1 cellular context compared by ENCODE assay signal in the genomic region with DNA sequence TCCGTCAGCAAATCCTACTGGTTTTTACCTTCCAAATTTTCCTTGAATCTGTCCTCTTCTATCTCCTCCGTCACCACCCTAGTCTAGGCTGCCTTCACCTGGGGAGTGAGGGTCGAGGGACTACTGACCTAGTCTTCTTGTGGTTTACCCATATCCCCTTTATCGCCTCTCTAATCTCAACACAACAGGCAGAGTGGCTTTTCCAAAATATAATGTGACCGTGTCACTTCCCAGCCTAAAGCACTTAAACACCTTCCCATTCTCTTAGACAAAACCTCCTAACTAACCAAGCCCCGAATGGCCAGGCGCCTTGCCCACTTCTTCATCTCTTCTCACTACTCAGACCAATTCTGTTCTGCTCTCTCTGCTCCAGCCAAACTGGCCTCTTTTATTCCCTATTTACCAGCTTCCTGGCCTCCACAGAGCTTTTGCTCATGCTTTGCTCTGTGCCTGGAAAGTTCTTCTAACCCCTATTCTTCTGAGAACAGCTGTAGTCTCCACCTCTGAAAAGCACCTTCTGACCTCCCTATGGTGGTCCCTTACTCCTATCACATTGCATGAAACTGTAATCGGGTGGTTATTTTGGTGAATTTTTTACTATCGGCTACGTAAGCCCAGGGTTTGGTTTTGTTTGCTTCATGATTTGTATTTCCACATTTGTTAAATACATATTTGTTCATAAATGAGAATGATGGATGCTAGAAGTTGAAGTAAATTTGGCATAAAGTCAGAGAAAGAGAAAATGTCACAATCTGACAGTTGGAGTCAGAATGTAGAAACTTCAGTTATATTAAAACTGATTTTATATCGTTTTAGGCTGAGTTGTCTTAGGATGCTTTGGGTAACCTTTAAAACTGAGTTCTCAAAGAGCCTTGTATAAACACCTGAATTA.
TF ChIP-seq lines count a peak whose summit lies in the region.

No MANE protein-coding gene starts in this region.

TF ChIP-seq in K562, 482 proteins besides CTCF, POLR2A, EP300 and RAD21 (continues in another document):
- TF ChIP-seq SNRNP70 (optimal IDR thresholded peaks at IDR 0.05; ENCODE audit: low read depth, low read length) = no peak
- TF ChIP-seq MAFG (tag; conservative IDR thresholded peaks at IDR 0.05) = no peak
- no peak for TF ChIP-seq POLR3G (IDR thresholded peaks at IDR 0.05; ENCODE audit: extremely low read depth, insufficient read length, insufficient replicate concordance)
- no peak for TF ChIP-seq ZKSCAN8 (CRISPR knock-in tag; IDR thresholded peaks at IDR 0.05)
- no peak for TF ChIP-seq TAL1 (IDR thresholded peaks at IDR 0.05)
- TF ChIP-seq HSF4 (CRISPR knock-in tag; IDR thresholded peaks at IDR 0.05; ENCODE audit: borderline replicate concordance) = no peak
- TF ChIP-seq SMARCE1 (IDR thresholded peaks at IDR 0.05) = no peak
- 0 out of 2 replicates have a peak, but pooled peaks have one; percentile 50 for TF ChIP-seq ERF (CRISPR knock-in tag; IDR thresholded peaks at IDR 0.05)
- no peak for TF ChIP-seq ZNF766 (CRISPR knock-in tag; conservative IDR thresholded peaks at IDR 0.05)
- no peak for TF ChIP-seq ZNF408 (CRISPR knock-in tag; IDR thresholded peaks at IDR 0.05; ENCODE audit: low read depth)
- TF ChIP-seq RBM14 (IDR thresholded peaks at IDR 0.05; ENCODE audit: borderline replicate concordance, insufficient read depth, low read depth, low read length) = no peak
- TF ChIP-seq, protein P1, sequence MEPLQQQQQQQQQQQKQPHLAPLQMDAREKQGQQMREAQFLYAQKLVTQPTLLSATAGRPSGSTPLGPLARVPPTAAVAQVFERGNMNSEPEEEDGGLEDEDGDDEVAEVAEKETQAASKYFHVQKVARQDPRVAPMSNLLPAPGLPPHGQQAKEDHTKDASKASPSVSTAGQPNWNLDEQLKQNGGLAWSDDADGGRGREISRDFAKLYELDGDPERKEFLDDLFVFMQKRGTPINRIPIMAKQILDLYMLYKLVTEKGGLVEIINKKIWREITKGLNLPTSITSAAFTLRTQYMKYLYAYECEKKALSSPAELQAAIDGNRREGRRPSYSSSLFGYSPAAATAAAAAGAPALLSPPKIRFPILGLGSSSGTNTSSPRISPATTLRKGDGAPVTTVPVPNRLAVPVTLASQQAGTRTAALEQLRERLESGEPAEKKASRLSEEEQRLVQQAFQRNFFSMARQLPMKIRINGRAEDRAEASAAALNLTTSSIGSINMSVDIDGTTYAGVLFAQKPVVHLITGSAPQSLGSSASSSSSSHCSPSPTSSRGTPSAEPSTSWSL (CRISPR knock-in tag; IDR thresholded peaks at IDR 0.05; ENCODE audit: borderline replicate concordance) = peak; percentile 96
- TF ChIP-seq, protein P2, sequence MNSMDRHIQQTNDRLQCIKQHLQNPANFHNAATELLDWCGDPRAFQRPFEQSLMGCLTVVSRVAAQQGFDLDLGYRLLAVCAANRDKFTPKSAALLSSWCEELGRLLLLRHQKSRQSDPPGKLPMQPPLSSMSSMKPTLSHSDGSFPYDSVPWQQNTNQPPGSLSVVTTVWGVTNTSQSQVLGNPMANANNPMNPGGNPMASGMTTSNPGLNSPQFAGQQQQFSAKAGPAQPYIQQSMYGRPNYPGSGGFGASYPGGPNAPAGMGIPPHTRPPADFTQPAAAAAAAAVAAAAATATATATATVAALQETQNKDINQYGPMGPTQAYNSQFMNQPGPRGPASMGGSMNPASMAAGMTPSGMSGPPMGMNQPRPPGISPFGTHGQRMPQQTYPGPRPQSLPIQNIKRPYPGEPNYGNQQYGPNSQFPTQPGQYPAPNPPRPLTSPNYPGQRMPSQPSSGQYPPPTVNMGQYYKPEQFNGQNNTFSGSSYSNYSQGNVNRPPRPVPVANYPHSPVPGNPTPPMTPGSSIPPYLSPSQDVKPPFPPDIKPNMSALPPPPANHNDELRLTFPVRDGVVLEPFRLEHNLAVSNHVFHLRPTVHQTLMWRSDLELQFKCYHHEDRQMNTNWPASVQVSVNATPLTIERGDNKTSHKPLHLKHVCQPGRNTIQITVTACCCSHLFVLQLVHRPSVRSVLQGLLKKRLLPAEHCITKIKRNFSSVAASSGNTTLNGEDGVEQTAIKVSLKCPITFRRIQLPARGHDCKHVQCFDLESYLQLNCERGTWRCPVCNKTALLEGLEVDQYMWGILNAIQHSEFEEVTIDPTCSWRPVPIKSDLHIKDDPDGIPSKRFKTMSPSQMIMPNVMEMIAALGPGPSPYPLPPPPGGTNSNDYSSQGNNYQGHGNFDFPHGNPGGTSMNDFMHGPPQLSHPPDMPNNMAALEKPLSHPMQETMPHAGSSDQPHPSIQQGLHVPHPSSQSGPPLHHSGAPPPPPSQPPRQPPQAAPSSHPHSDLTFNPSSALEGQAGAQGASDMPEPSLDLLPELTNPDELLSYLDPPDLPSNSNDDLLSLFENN (IDR thresholded peaks at IDR 0.05; ENCODE audit: low read depth in 2 of 2, low read length in 2 of 2) = no peak
- TF ChIP-seq LARP7 (IDR thresholded peaks at IDR 0.05) = no peak
- peak; percentile 91 for TF ChIP-seq ZNF133 (CRISPR knock-in tag; IDR thresholded peaks at IDR 0.05)
- TF ChIP-seq, protein P3, sequence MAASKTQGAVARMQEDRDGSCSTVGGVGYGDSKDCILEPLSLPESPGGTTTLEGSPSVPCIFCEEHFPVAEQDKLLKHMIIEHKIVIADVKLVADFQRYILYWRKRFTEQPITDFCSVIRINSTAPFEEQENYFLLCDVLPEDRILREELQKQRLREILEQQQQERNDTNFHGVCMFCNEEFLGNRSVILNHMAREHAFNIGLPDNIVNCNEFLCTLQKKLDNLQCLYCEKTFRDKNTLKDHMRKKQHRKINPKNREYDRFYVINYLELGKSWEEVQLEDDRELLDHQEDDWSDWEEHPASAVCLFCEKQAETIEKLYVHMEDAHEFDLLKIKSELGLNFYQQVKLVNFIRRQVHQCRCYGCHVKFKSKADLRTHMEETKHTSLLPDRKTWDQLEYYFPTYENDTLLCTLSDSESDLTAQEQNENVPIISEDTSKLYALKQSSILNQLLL (CRISPR knock-in tag; IDR thresholded peaks at IDR 0.05; ENCODE audit: borderline replicate concordance) = no peak
- TF ChIP-seq KLF16 (IDR thresholded peaks at IDR 0.05) = no peak
- no peak for TF ChIP-seq PRPF4 (IDR thresholded peaks at IDR 0.05; ENCODE audit: insufficient read depth, low read depth, low read length, poor library complexity, severe bottlenecking)
- no peak for TF ChIP-seq NR2C2 (CRISPR knock-in tag; IDR thresholded peaks at IDR 0.05)
- no peak for TF ChIP-seq NR2C2 (tag; IDR thresholded peaks at IDR 0.05)
- TF ChIP-seq RBBP5 (IDR thresholded peaks at IDR 0.05; ENCODE audit: borderline replicate concordance, insufficient read depth, low read length, poor library complexity, severe bottlenecking) = no peak
- TF ChIP-seq, protein P4, sequence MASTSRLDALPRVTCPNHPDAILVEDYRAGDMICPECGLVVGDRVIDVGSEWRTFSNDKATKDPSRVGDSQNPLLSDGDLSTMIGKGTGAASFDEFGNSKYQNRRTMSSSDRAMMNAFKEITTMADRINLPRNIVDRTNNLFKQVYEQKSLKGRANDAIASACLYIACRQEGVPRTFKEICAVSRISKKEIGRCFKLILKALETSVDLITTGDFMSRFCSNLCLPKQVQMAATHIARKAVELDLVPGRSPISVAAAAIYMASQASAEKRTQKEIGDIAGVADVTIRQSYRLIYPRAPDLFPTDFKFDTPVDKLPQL (IDR thresholded peaks at IDR 0.05; ENCODE audit: extremely low read depth, insufficient read length) = no peak
- no peak for TF ChIP-seq SIN3B (IDR thresholded peaks at IDR 0.05; ENCODE audit: low read depth)
- TF ChIP-seq ZNF165 (CRISPR knock-in tag; IDR thresholded peaks at IDR 0.05; ENCODE audit: borderline replicate concordance) = peak; percentile 93
- TF ChIP-seq NCOA1 (IDR thresholded peaks at IDR 0.05; ENCODE audit: low read depth) = no peak
- TF ChIP-seq RHOXF2B (CRISPR knock-in tag; conservative IDR thresholded peaks at IDR 0.05) = no peak
- TF ChIP-seq ZFP1 (CRISPR knock-in tag; IDR thresholded peaks at IDR 0.05) = peak; percentile 72
- TF ChIP-seq NBN (IDR thresholded peaks at IDR 0.05; ENCODE audit: low read depth) = no peak
- TF ChIP-seq, protein P5, sequence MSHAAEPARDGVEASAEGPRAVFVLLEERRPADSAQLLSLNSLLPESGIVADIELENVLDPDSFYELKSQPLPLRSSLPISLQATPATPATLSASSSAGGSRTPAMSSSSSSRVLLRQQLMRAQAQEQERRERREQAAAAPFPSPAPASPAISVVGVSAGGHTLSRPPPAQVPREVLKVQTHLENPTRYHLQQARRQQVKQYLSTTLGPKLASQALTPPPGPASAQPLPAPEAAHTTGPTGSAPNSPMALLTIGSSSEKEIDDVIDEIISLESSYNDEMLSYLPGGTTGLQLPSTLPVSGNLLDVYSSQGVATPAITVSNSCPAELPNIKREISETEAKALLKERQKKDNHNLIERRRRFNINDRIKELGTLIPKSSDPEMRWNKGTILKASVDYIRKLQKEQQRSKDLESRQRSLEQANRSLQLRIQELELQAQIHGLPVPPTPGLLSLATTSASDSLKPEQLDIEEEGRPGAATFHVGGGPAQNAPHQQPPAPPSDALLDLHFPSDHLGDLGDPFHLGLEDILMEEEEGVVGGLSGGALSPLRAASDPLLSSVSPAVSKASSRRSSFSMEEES (CRISPR knock-in tag; IDR thresholded peaks at IDR 0.05) = no peak; the same call in 1 of the 2 replicates
- TF ChIP-seq HLTF (IDR thresholded peaks at IDR 0.05) = no peak
- no peak for TF ChIP-seq ARNT (IDR thresholded peaks at IDR 0.05)
- TF ChIP-seq HDAC8 (tag; IDR thresholded peaks at IDR 0.05) = no peak
- no peak for TF ChIP-seq GTF2A2 (tag; IDR thresholded peaks at IDR 0.05)
- TF ChIP-seq ZNF589 (CRISPR knock-in tag; IDR thresholded peaks at IDR 0.05; ENCODE audit: low read depth) = no peak
- TF ChIP-seq MAZ (CRISPR knock-in tag; conservative IDR thresholded peaks at IDR 0.05 in 1 of 2, IDR thresholded peaks at IDR 0.05 in 1 of 2) = peak in 1 of 2 experiments; percentile 66; a peak in 2 of 4 replicates
- no peak for TF ChIP-seq TFAM (CRISPR knock-in tag; conservative IDR thresholded peaks at IDR 0.05)
- no peak for TF ChIP-seq ZSCAN29 (IDR thresholded peaks at IDR 0.05)
- TF ChIP-seq ZNF253 (CRISPR knock-in tag; conservative IDR thresholded peaks at IDR 0.05) = no peak
- no peak for TF ChIP-seq GABPA (tag; conservative IDR thresholded peaks at IDR 0.05; ENCODE audit: low read depth)
- TF ChIP-seq CEBPB (tag; IDR thresholded peaks at IDR 0.05) = peak; percentile 75
- TF ChIP-seq, protein P6, sequence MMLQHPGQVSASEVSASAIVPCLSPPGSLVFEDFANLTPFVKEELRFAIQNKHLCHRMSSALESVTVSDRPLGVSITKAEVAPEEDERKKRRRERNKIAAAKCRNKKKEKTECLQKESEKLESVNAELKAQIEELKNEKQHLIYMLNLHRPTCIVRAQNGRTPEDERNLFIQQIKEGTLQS (IDR thresholded peaks at IDR 0.05) = no peak
- TF ChIP-seq, protein P6 (CRISPR knock-in tag; conservative IDR thresholded peaks at IDR 0.05) = peak; percentile 69
- peak; percentile 85; the same call in 1 of the 2 replicates for TF ChIP-seq ZNF57 (CRISPR knock-in tag; IDR thresholded peaks at IDR 0.05)
- TF ChIP-seq, protein P7, sequence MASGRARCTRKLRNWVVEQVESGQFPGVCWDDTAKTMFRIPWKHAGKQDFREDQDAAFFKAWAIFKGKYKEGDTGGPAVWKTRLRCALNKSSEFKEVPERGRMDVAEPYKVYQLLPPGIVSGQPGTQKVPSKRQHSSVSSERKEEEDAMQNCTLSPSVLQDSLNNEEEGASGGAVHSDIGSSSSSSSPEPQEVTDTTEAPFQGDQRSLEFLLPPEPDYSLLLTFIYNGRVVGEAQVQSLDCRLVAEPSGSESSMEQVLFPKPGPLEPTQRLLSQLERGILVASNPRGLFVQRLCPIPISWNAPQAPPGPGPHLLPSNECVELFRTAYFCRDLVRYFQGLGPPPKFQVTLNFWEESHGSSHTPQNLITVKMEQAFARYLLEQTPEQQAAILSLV (tag; IDR thresholded peaks at IDR 0.05) = no peak
- TF ChIP-seq EZH2 (IDR thresholded peaks at IDR 0.05; ENCODE audit: borderline replicate concordance, low read depth, low read length) = 0 out of 2 replicates have a peak, but pooled peaks have one; percentile 16
- no peak for TF ChIP-seq ZNF263 (CRISPR knock-in tag; IDR thresholded peaks at IDR 0.05; ENCODE audit: borderline replicate concordance)
- no peak; the same call in 1 of the 2 replicates for TF ChIP-seq STAT5B (CRISPR knock-in tag; IDR thresholded peaks at IDR 0.05)
- no peak for TF ChIP-seq TAF7 (tag; IDR thresholded peaks at IDR 0.05)
- TF ChIP-seq KAT8 (IDR thresholded peaks at IDR 0.05; ENCODE audit: low read depth) = no peak
- TF ChIP-seq, protein P8, sequence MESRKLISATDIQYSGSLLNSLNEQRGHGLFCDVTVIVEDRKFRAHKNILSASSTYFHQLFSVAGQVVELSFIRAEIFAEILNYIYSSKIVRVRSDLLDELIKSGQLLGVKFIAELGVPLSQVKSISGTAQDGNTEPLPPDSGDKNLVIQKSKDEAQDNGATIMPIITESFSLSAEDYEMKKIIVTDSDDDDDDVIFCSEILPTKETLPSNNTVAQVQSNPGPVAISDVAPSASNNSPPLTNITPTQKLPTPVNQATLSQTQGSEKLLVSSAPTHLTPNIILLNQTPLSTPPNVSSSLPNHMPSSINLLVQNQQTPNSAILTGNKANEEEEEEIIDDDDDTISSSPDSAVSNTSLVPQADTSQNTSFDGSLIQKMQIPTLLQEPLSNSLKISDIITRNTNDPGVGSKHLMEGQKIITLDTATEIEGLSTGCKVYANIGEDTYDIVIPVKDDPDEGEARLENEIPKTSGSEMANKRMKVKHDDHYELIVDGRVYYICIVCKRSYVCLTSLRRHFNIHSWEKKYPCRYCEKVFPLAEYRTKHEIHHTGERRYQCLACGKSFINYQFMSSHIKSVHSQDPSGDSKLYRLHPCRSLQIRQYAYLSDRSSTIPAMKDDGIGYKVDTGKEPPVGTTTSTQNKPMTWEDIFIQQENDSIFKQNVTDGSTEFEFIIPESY (CRISPR knock-in tag; IDR thresholded peaks at IDR 0.05) = no peak
- TF ChIP-seq HMG20B (CRISPR knock-in tag; IDR thresholded peaks at IDR 0.05) = no peak
- no peak for TF ChIP-seq NR2C1 (IDR thresholded peaks at IDR 0.05)
- no peak for TF ChIP-seq NR2C1 (tag; IDR thresholded peaks at IDR 0.05)
- TF ChIP-seq XRCC3 (IDR thresholded peaks at IDR 0.05) = no peak
- peak; percentile 55; the same call in 1 of the 2 replicates for TF ChIP-seq ZBTB17 (CRISPR knock-in tag; IDR thresholded peaks at IDR 0.05)
- TF ChIP-seq L3MBTL2 (IDR thresholded peaks at IDR 0.05) = no peak
- no peak for TF ChIP-seq RBM34 (IDR thresholded peaks at IDR 0.05; ENCODE audit: borderline replicate concordance, insufficient read depth, low read length)
- TF ChIP-seq, protein P9, sequence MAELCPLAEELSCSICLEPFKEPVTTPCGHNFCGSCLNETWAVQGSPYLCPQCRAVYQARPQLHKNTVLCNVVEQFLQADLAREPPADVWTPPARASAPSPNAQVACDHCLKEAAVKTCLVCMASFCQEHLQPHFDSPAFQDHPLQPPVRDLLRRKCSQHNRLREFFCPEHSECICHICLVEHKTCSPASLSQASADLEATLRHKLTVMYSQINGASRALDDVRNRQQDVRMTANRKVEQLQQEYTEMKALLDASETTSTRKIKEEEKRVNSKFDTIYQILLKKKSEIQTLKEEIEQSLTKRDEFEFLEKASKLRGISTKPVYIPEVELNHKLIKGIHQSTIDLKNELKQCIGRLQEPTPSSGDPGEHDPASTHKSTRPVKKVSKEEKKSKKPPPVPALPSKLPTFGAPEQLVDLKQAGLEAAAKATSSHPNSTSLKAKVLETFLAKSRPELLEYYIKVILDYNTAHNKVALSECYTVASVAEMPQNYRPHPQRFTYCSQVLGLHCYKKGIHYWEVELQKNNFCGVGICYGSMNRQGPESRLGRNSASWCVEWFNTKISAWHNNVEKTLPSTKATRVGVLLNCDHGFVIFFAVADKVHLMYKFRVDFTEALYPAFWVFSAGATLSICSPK (IDR thresholded peaks at IDR 0.05; ENCODE audit: borderline replicate concordance) = no peak
